Comparison of ENCODE assay signal across 10 cellular contexts in genomic region chr20:57396212-57396611, GRCh38. TPM values are rescaled to one million over a fixed set of nuclear protein-coding genes. Genes with fewer than 3 reads are reported as not detected.
DNase-seq lines count a peak whose midpoint lies in the region; ATAC-seq, FAIRE-seq and TF ChIP-seq lines count a peak whose summit lies in the region.
"Had no signal": no experiment of that assay in that cellular context is flagged by ENCODE, and none has a peak within 500 bp of the region (broad histone marks: within the 10 kb centered on the region; RNA-seq: fewer than 3 reads in every experiment).

No MANE protein-coding gene starts in this region.

- H3K4me3 ChIP-seq in IMR-90 (ENCODE audit: insufficient read depth, low read depth, low read length), result no peak overlapping the region
- peak overlapping the region in 5 of 12 donors; percentile 1 to 30 (median 29) for H3K4me3 ChIP-seq in heart left ventricle
- peak overlapping the region; percentile 57 for H3K4me3 ChIP-seq in skeletal muscle satellite cell (ENCODE audit: low read length)

- no peak for TF ChIP-seq CTCF in IMR-90 (conservative IDR thresholded peaks at IDR 0.05; ENCODE audit: low read depth, low read length)
- TF ChIP-seq CTCF in heart left ventricle (IDR thresholded peaks at IDR 0.05), result no peak

- H3K36me3 ChIP-seq in IMR-90 (ENCODE audit: control insufficient read depth, insufficient read depth, low read length), result peaks cover 29% of the 10 kb centered on the region
- peaks cover 0 to 61% (median 18%) of the 10 kb centered on the region in 9 donors for H3K36me3 ChIP-seq in heart left ventricle
- peaks cover 44% of the 10 kb centered on the region for H3K36me3 ChIP-seq in skeletal muscle satellite cell (ENCODE audit: insufficient read depth, low read length)

- H2BK20ac ChIP-seq in IMR-90 (ENCODE audit: low read depth, low read length), result no peak overlapping the region

- H3K9me1 ChIP-seq in IMR-90 (ENCODE audit: insufficient read depth, low read length), result no peaks in the 10 kb centered on the region

- no peaks in the 10 kb centered on the region for H3K27me3 Mint-ChIP-seq in activated T-cell treated with anti-CD3 and anti-CD28 coated beads, Interleukin-2, amount 50 U/mL, for 4 hours (ENCODE audit: low read depth)

- H3K4me1 ChIP-seq in IMR-90 (ENCODE audit: control insufficient read depth, insufficient read depth, low read length) (peaks cover 12% of the 10 kb centered on the region), heart left ventricle (peaks cover 26 to 97% (median 85%) of the 10 kb centered on the region in 12 donors), skeletal muscle satellite cell (ENCODE audit: control insufficient read depth, insufficient read depth, low read length) (peaks cover 77% of the 10 kb centered on the region)

- peak overlapping the region; percentile 55 for H2AK9ac ChIP-seq in IMR-90 (replicated peaks; ENCODE audit: low read depth, low read length, poor library complexity)

- H3K18ac ChIP-seq in IMR-90 (ENCODE audit: low read depth, low read length), result no peak overlapping the region

- in situ Hi-C loops in IMR-90 (cut with MboI; ENCODE audit: low sequenced_read_pairs), result loop anchor here (25.0 kb wide), 1 partner anchor 1641 kb away; the partner anchor contains the start of genes ATP5F1E and PRELID3B

- peak overlapping the region; percentile 11 for H3K4me3 Mint-ChIP-seq in activated T-cell treated with anti-CD3 and anti-CD28 coated beads, Interleukin-2, amount 50 U/mL, for 4 hours

- H3K4me2 ChIP-seq in IMR-90 (ENCODE audit: low read depth, low read length) (no peak overlapping the region), skeletal muscle satellite cell (ENCODE audit: low read length) (peak overlapping the region; percentile 78)

- H3K56ac ChIP-seq in IMR-90 (ENCODE audit: extremely low read depth, insufficient read depth, low read length), result no peak overlapping the region

- no peak overlapping the region for H2BK120ac ChIP-seq in IMR-90 (ENCODE audit: low read depth, low read length)

- POLR2A ChIA-PET in IMR-90 (lab: Charles Lee; ENCODE audit: unreplicated experiment), result no interaction called here

- no peak overlapping the region for H4K8ac ChIP-seq in IMR-90 (ENCODE audit: low read depth in 2 of 2, low read length in 2 of 2)

- H4K91ac ChIP-seq in IMR-90 (ENCODE audit: insufficient read depth, low read depth, low read length), result no peak overlapping the region

- CTCF ChIA-PET in IMR-90 (lab: Yijun Ruan, JAX), result no interaction called here

- WGBS in IMR-90 (ENCODE audit: extremely low coverage in 2 of 2, insufficient read length in 1 of 2), 2 experiments, result no CpG with 5 or more reads among the region's 10 CpGs
- WGBS in heart left ventricle, 4 donors, result 58 to 62% (median 60%) methylated on average over 8 to 10 of the region's 10 CpGs

- no peak overlapping the region for H3K23ac ChIP-seq in IMR-90 (ENCODE audit: low read depth, low read length)

- H3K9me3 Mint-ChIP-seq in activated T-cell treated with anti-CD3 and anti-CD28 coated beads, Interleukin-2, amount 50 U/mL, for 4 hours, result no peaks in the 10 kb centered on the region

- intact Hi-C loops in IMR-90 (cut with micrococcal nuclease) (no loop called here), heart left ventricle (cut with DNase I) (loop anchor here in 6 of 10 donors (5.0 to 10.0 kb wide), 4 partner anchors 36 to 319 kb away; partner anchors contain the start of gene PMEPA1 (in 1 of the 6))

- TF ChIP-seq RAD21 in IMR-90 (IDR thresholded peaks at IDR 0.05; ENCODE audit: low read length), result no peak

- H3K4ac ChIP-seq in IMR-90 (ENCODE audit: low read depth, low read length), result no peak overlapping the region

- H4K5ac ChIP-seq in IMR-90 (ENCODE audit: low read depth, low read length), result no peak overlapping the region

- H3K27ac ChIP-seq in IMR-90 (ENCODE audit: insufficient read depth, low read length), result no peak overlapping the region
- H3K27ac ChIP-seq in heart left ventricle, result peak overlapping the region; percentile 72 to 97 (median 90)

- no TSS peak for BruUV-seq in IMR-90 (replicated peaks; lab: Mats Ljungman, UMichigan)

- no peak overlapping the region for H2AK5ac ChIP-seq in IMR-90 (ENCODE audit: low read depth, low read length)

- H3K9ac ChIP-seq in IMR-90 (ENCODE audit: low read depth, low read length) (no peak overlapping the region), skeletal muscle satellite cell (ENCODE audit: low read depth, low read length) (peak overlapping the region; percentile 88)

- H3K14ac ChIP-seq in IMR-90 (replicated peaks; ENCODE audit: low read depth, low read length), result no peak overlapping the region

- H2BK15ac ChIP-seq in IMR-90 (ENCODE audit: low read depth, low read length), result no peak overlapping the region

- FAIRE-seq in frontal cortex (lab: Jason Lieb, UNC), result no peak

- no peak for DNase-seq in IMR-90
- no peak for DNase-seq in activated T-cell treated with anti-CD3 and anti-CD28 coated beads, Interleukin-2, amount 50 U/mL, for 4 hours
- DNase-seq in heart left ventricle, result peak in 2 of 5 donors; percentile 31 to 33
- DNase-seq in frontal cortex (ENCODE audit: low spot score in 2 of 2), result no peak
- DNase-seq in activated effector memory CD4-positive, alpha-beta T cell treated with Interleukin-2 at 50 U/mL for 16 hours, result no peak
- DNase-seq: NCI-H2081 had no signal

- peaks cover 42% of the 10 kb centered on the region for H3K36me3 Mint-ChIP-seq in activated T-cell treated with anti-CD3 and anti-CD28 coated beads, Interleukin-2, amount 50 U/mL, for 4 hours (ENCODE audit: insufficient read depth)

- no peak overlapping the region for H2BK5ac ChIP-seq in IMR-90 (ENCODE audit: low read depth, low read length, poor library complexity, severe bottlenecking)

- TF ChIP-seq POLR2A in IMR-90 (IDR thresholded peaks at IDR 0.05; ENCODE audit: low read depth, low read length) (no peak), heart left ventricle (IDR thresholded peaks at IDR 0.05) (no peak)

- H4K20me1 ChIP-seq in IMR-90 (ENCODE audit: insufficient read depth, low read length), result no peaks in the 10 kb centered on the region; the same call in 1 of the 2 replicates

- H3K27me3 ChIP-seq in IMR-90 (ENCODE audit: control insufficient read depth, insufficient read depth, low read length) (no peaks in the 10 kb centered on the region), heart left ventricle (no peaks in the 10 kb centered on the region), skeletal muscle satellite cell (ENCODE audit: control insufficient read depth, insufficient read depth, low read length) (no peaks in the 10 kb centered on the region)

- H3K4me1 Mint-ChIP-seq in activated T-cell treated with anti-CD3 and anti-CD28 coated beads, Interleukin-2, amount 50 U/mL, for 4 hours (ENCODE audit: low read depth), result peaks cover 83% of the 10 kb centered on the region

- dilution Hi-C loops in IMR-90 (cut with HindIII; ENCODE audit: low sequenced_read_pairs, unreplicated experiment), result no loop called here

- no peak overlapping the region for H2AFZ ChIP-seq in IMR-90 (replicated peaks; ENCODE audit: low read length, poor library complexity)

- ATAC-seq in IMR-90 (ENCODE audit: low read depth) (no peak), heart left ventricle (no peak), GM19328 (IDR thresholded peaks at IDR 0.05; ENCODE audit: unreplicated experiment) (no peak), GM19035 (IDR thresholded peaks at IDR 0.05; ENCODE audit: unreplicated experiment) (no peak)
- ATAC-seq in activated T-cell treated with anti-CD3 and anti-CD28 coated beads, Interleukin-2, amount 50 U/mL, for 4 hours, result no peak
- ATAC-seq: HCT116 had no signal

- H3K9me3 ChIP-seq in IMR-90 (ENCODE audit: control insufficient read depth, insufficient read depth, low read length) (no peaks in the 10 kb centered on the region), heart left ventricle (no peaks in the 10 kb centered on the region), skeletal muscle satellite cell (replicated peaks; ENCODE audit: low read length) (no peaks in the 10 kb centered on the region)

- peaks cover 3 to 18% of the 10 kb centered on the region in 2 experiments; a peak in 2 of 4 replicates for H3K79me1 ChIP-seq in IMR-90 (ENCODE audit: low read depth in 1 of 2, low read length in 2 of 2)

TF ChIP-seq in IMR-90, 13 proteins besides CTCF, POLR2A, EP300 and RAD21 (continues in another document):
- no peak for TF ChIP-seq NFE2L2 (IDR thresholded peaks at IDR 0.05; ENCODE audit: low read depth, low read length)
- TF ChIP-seq, protein P1, sequence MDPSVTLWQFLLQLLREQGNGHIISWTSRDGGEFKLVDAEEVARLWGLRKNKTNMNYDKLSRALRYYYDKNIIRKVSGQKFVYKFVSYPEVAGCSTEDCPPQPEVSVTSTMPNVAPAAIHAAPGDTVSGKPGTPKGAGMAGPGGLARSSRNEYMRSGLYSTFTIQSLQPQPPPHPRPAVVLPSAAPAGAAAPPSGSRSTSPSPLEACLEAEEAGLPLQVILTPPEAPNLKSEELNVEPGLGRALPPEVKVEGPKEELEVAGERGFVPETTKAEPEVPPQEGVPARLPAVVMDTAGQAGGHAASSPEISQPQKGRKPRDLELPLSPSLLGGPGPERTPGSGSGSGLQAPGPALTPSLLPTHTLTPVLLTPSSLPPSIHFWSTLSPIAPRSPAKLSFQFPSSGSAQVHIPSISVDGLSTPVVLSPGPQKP (IDR thresholded peaks at IDR 0.05; ENCODE audit: borderline replicate concordance, low read depth, low read length), result no peak
- TF ChIP-seq CHD1 (IDR thresholded peaks at IDR 0.05; ENCODE audit: low read depth, low read length), result no peak
- no peak for TF ChIP-seq RCOR1 (IDR thresholded peaks at IDR 0.05; ENCODE audit: insufficient replicate concordance, low read length)
- no peak for TF ChIP-seq BHLHE40 (IDR thresholded peaks at IDR 0.05; ENCODE audit: low read depth, low read length)
- no peak for TF ChIP-seq MAZ (IDR thresholded peaks at IDR 0.05; ENCODE audit: borderline replicate concordance, low read depth, low read length)

RNA-seq across cellular contexts. Expression of gene RBM38, which starts 5.0 kb away (rescaled TPM):
- total RNA-seq in IMR-90 (2012; rRNA removed) (5.2 and 6.9 TPM in 2 replicates), heart left ventricle (10 to 100 TPM; 45.6 to 97.9 (median 62.3) TPM), frontal cortex (10.6 TPM)
- polyA plus RNA-seq in IMR-90 (2012; rRNA removed) (11.9 and 14.6 TPM in 2 replicates), heart left ventricle (100 to 1,000 TPM in 1 of 2 donors, 10 to 100 TPM in 1; 68.5 to 112 TPM)
- 9.7 and 20.7 TPM in 2 replicates for polyA plus RNA-seq in IMR-90 (2012; cell fraction: cytosol; rRNA removed)
- polyA plus RNA-seq in IMR-90 (2012; cell fraction: nucleus; rRNA removed; ENCODE audit: low replicate concordance), result 10.0 and 19.1 TPM in 2 replicates
- 100 to 1,000 TPM; 123 to 172 (median 129) TPM for total RNA-seq in activated T-cell treated with anti-CD3 and anti-CD28 coated beads, Interleukin-2, amount 50 U/mL, for 4 hours
- 10.9 and 12.7 TPM in 2 replicates for total RNA-seq in skeletal muscle satellite cell (2012; rRNA removed)

RNA-seq across cellular contexts. Expression of gene RAE1, which starts 45.2 kb away (rescaled TPM):
- total RNA-seq in IMR-90 (2012; rRNA removed), result 32.5 and 32.8 TPM in 2 replicates
- polyA plus RNA-seq in IMR-90 (2012; rRNA removed), result 58.4 and 80.5 TPM in 2 replicates
- polyA plus RNA-seq in IMR-90 (2012; cell fraction: cytosol; rRNA removed), result 15.2 and 24.2 TPM in 2 replicates
- 21.6 and 70.1 TPM in 2 replicates for polyA plus RNA-seq in IMR-90 (2012; cell fraction: nucleus; rRNA removed; ENCODE audit: low replicate concordance)
- 10 to 100 TPM; 64.7 to 73.8 (median 68.5) TPM for total RNA-seq in activated T-cell treated with anti-CD3 and anti-CD28 coated beads, Interleukin-2, amount 50 U/mL, for 4 hours
- 10 to 100 TPM; 12.9 to 18.6 (median 15.5) TPM for total RNA-seq in heart left ventricle
- 10 to 100 TPM in 1 of 2 donors, 1 to 10 TPM in 1; 7.5 to 26.8 TPM for polyA plus RNA-seq in heart left ventricle
- 32.5 and 40.3 TPM in 2 replicates for total RNA-seq in skeletal muscle satellite cell (2012; rRNA removed)
- total RNA-seq in frontal cortex, result 31.8 TPM
